Comparison of ENCODE assay signal across 30 cellular contexts in genomic region chr20:51899674-51900073, GRCh38.
"Had no signal": no experiment of that assay in that cellular context is flagged by ENCODE, and none has a peak within 500 bp of the region (broad histone marks: within the 10 kb centered on the region; RNA-seq: fewer than 3 reads in every experiment).

No MANE protein-coding gene starts in this region.

- H3K27me3 ChIP-seq: foreskin keratinocyte, heart left ventricle, pancreas, sigmoid colon, uterus had no signal

- H3K9me3 ChIP-seq: heart left ventricle, pancreas, prostate gland, sigmoid colon, uterus had no signal

- H3K36me3 ChIP-seq: heart left ventricle, left ventricle myocardium inferior, pancreas, prostate gland, sigmoid colon, uterus had no signal

- H3K27me3 Mint-ChIP-seq: type B pancreatic cell had no signal

- H3K27ac ChIP-seq: foreskin keratinocyte, heart left ventricle, left ventricle myocardium inferior, pancreas, prostate gland, sigmoid colon, uterus had no signal

- H3K4me3 Mint-ChIP-seq: activated naive CD4-positive, alpha-beta T cell treated with anti-CD3 and anti-CD28 coated beads, Interleukin-2, amount 50 U/mL, for 24 hours; activated naive CD8-positive, alpha-beta T cell treated with anti-CD3 and anti-CD28 coated beads, Interleukin-2, amount 50 U/mL, for 24 hours; activated T-cell treated with anti-CD3 and anti-CD28 coated beads, Interleukin-2, amount 50 U/mL, for 24 hours; activated T-helper 17 cell treated with anti-CD3 and anti-CD28 coated beads, Interleukin-2, amount 50 U/mL, for 72 hours; endodermal cell; naive thymus-derived CD4-positive, alpha-beta T cell; stimulated activated effector memory CD8-positive, alpha-beta T cell treated with anti-CD3 and anti-CD28 coated beads, Interleukin-12 subunit alpha, Interleukin-12 subunit beta, amount 100 ng/mL, for 72 hours; stimulated activated naive CD8-positive, alpha-beta T cell treated with anti-CD3 and anti-CD28 coated beads, Interleukin-15, Interleukin-2, amounts not matched to agents 100 ng/mL and 50 ng/mL, for 24 hours; T-cell; type B pancreatic cell had no signal

- H3K27ac Mint-ChIP-seq: activated naive CD4-positive, alpha-beta T cell treated with anti-CD3 and anti-CD28 coated beads, Interleukin-2, amount 50 U/mL, for 24 hours; activated naive CD8-positive, alpha-beta T cell treated with anti-CD3 and anti-CD28 coated beads, Interleukin-2, amount 50 U/mL, for 24 hours; activated T-cell treated with anti-CD3 and anti-CD28 coated beads, Interleukin-2, amount 50 U/mL, for 24 hours; activated T-helper 17 cell treated with anti-CD3 and anti-CD28 coated beads, Interleukin-2, amount 50 U/mL, for 72 hours; endodermal cell; naive thymus-derived CD4-positive, alpha-beta T cell; stimulated activated effector memory CD8-positive, alpha-beta T cell treated with anti-CD3 and anti-CD28 coated beads, Interleukin-12 subunit alpha, Interleukin-12 subunit beta, amount 100 ng/mL, for 72 hours; stimulated activated naive CD8-positive, alpha-beta T cell treated with anti-CD3 and anti-CD28 coated beads, Interleukin-15, Interleukin-2, amounts not matched to agents 100 ng/mL and 50 ng/mL, for 24 hours; T-cell; type B pancreatic cell had no signal

- H3K9me3 Mint-ChIP-seq: activated naive CD4-positive, alpha-beta T cell treated with anti-CD3 and anti-CD28 coated beads, Interleukin-2, amount 50 U/mL, for 24 hours; activated naive CD8-positive, alpha-beta T cell treated with anti-CD3 and anti-CD28 coated beads, Interleukin-2, amount 50 U/mL, for 24 hours; activated T-helper 17 cell treated with anti-CD3 and anti-CD28 coated beads, Interleukin-2, amount 50 U/mL, for 72 hours; endodermal cell; stimulated activated effector memory CD8-positive, alpha-beta T cell treated with anti-CD3 and anti-CD28 coated beads, Interleukin-12 subunit alpha, Interleukin-12 subunit beta, amount 100 ng/mL, for 72 hours; stimulated activated naive CD8-positive, alpha-beta T cell treated with anti-CD3 and anti-CD28 coated beads, Interleukin-15, Interleukin-2, amounts not matched to agents 100 ng/mL and 50 ng/mL, for 24 hours; type B pancreatic cell had no signal

- H3K4me1 Mint-ChIP-seq: activated naive CD4-positive, alpha-beta T cell treated with anti-CD3 and anti-CD28 coated beads, Interleukin-2, amount 50 U/mL, for 24 hours; activated naive CD8-positive, alpha-beta T cell treated with anti-CD3 and anti-CD28 coated beads, Interleukin-2, amount 50 U/mL, for 24 hours; activated T-helper 17 cell treated with anti-CD3 and anti-CD28 coated beads, Interleukin-2, amount 50 U/mL, for 72 hours; stimulated activated effector memory CD8-positive, alpha-beta T cell treated with anti-CD3 and anti-CD28 coated beads, Interleukin-12 subunit alpha, Interleukin-12 subunit beta, amount 100 ng/mL, for 72 hours; T-cell had no signal

- H3K4me1 ChIP-seq: foreskin keratinocyte, heart left ventricle, left ventricle myocardium inferior, pancreas, prostate gland, sigmoid colon, uterus had no signal

- H3K4me3 ChIP-seq: heart left ventricle, left ventricle myocardium inferior, pancreas, prostate gland, sigmoid colon, uterus had no signal

- H3K36me3 Mint-ChIP-seq: stimulated activated effector memory CD8-positive, alpha-beta T cell treated with anti-CD3 and anti-CD28 coated beads, Interleukin-12 subunit alpha, Interleukin-12 subunit beta, amount 100 ng/mL, for 72 hours; T-cell; type B pancreatic cell had no signal

- DNase-seq: activated CD4-positive, alpha-beta T cell treated with anti-CD3 and anti-CD28 coated beads for 4 hours; activated CD4-positive, alpha-beta T cell treated with anti-CD3 and anti-CD28 coated beads, Interleukin-2, amount 50 U/mL, for 48 hours; activated CD8-positive, alpha-beta memory T cell treated with anti-CD3 and anti-CD28 coated beads for 24 hours; activated gamma-delta T cell treated with Interleukin-2 at 50 U/mL for 16 hours; activated naive CD8-positive, alpha-beta T cell treated with anti-CD3 and anti-CD28 coated beads, Interleukin-2, amount 50 U/mL, for 24 hours; activated T-cell treated with anti-CD3 and anti-CD28 coated beads, Interleukin-2, amount 50 U/mL, for 24 hours; amygdala; central memory CD4-positive, alpha-beta T cell; endodermal cell; foreskin keratinocyte; heart left ventricle; hypothalamus; islet precursor cell; left ventricle myocardium inferior; midbrain; naive thymus-derived CD4-positive, alpha-beta T cell; nucleus accumbens; pancreas; retina; sigmoid colon; small intestine; stimulated activated CD4-positive, alpha-beta T cell treated with anti-CD3 and anti-CD28 coated beads, Interleukin-4, amount 100 ng/mL, for 24 hours; T-cell; uterus had no signal
